In the genomic region with DNA sequence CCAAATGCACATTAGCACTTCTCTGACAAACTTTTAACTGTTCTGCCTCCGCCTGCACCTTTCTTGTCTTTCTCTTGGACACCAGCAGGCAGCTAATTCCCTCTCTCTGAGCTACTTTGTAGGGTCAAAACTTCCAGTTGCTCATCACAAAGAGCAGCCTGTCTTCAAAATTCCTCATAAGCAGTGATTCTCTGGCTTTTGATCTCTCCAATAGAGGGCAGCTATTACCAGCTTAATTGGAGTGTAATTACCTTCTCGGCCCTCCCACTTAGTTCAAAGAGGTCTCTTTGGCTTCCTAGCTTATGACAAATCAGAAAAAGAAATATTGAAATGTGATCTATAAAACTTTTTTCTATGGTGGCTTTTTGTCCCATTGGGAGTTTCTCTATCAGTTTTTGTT, we compare ENCODE assay signal across 9 cellular contexts. TPM values are rescaled to one million over a fixed set of nuclear protein-coding genes. Genes with fewer than 3 reads are reported as not detected.
DNase-seq lines count a peak whose midpoint lies in the region; ATAC-seq, FAIRE-seq and TF ChIP-seq lines count a peak whose summit lies in the region.
"Had no signal": no experiment of that assay in that cellular context is flagged by ENCODE, and none has a peak within 500 bp of the region (broad histone marks: within the 10 kb centered on the region; RNA-seq: fewer than 3 reads in every experiment).

No MANE protein-coding gene starts in this region.

- no peaks in the 10 kb centered on the region for H3K9me2 ChIP-seq in SK-N-SH

- H4K20me1 ChIP-seq in SK-N-SH (ENCODE audit: insufficient read depth): no peaks in the 10 kb centered on the region

- H2AFZ ChIP-seq in SK-N-SH (ENCODE audit: low read depth): no peak overlapping the region; the same call in 1 of the 2 replicates

- POLR2A ChIA-PET in SK-N-SH (lab: Yijun Ruan, JAX): no interaction called here

- H3K27ac Mint-ChIP-seq in natural killer cell: no peak overlapping the region
- peak overlapping the region in 1 of 2 donors; percentile 44 for H3K27ac Mint-ChIP-seq in natural killer cell treated with Interleukin-12 subunit alpha and Interleukin-12 subunit beta and Interleukin-15 and Interleukin-18, amount 100 ng/mL, for 72 hours

- H3K36me3 Mint-ChIP-seq in natural killer cell: no peaks in the 10 kb centered on the region
- no peaks in the 10 kb centered on the region for H3K36me3 Mint-ChIP-seq in natural killer cell treated with Interleukin-12 subunit alpha and Interleukin-12 subunit beta and Interleukin-15 and Interleukin-18, amount 100 ng/mL, for 72 hours

- DNase-seq in natural killer cell (no peak), SK-N-SH (no peak), GM03348 (ENCODE audit: low spot score) (no peak), GM19239 (ENCODE audit: insufficient read length, low spot score) (no peak), amniotic stem cell (lab: John Stamatoyannopoulos, UW) (no peak)
- DNase-seq in natural killer cell treated with Interleukin-12 subunit alpha and Interleukin-12 subunit beta and Interleukin-15 and Interleukin-18, amount 100 ng/mL, for 72 hours (ENCODE audit: low spot score): no peak

- H3K4me1 Mint-ChIP-seq in natural killer cell: peaks cover 0 to 8% of the 10 kb centered on the region in 2 donors
- H3K4me1 Mint-ChIP-seq in natural killer cell treated with Interleukin-12 subunit alpha and Interleukin-12 subunit beta and Interleukin-15 and Interleukin-18, amount 100 ng/mL, for 72 hours (ENCODE audit: low read depth in 2 of 2): peaks cover 8 to 32% of the 10 kb centered on the region in 2 donors

- WGBS in SK-N-SH (ENCODE audit: low lambda C conversion rate): 89% methylated on average over 2 of the region's 2 CpGs
- WGBS in gastroesophageal sphincter (ENCODE audit: low coverage in 1 of 2), 2 donors: 62 to 65% methylated on average over 2 of the region's 2 CpGs

- H3K27me3 ChIP-seq in SK-N-SH (ENCODE audit: insufficient read depth) (no peaks in the 10 kb centered on the region), gastroesophageal sphincter (no peaks in the 10 kb centered on the region)
- H3K27me3 ChIP-seq: SJCRH30 had no signal

- H3K9me3 ChIP-seq in SK-N-SH: no peaks in the 10 kb centered on the region
- no peaks in the 10 kb centered on the region for H3K9me3 ChIP-seq in gastroesophageal sphincter
- H3K9me3 ChIP-seq: SJCRH30 had no signal

- CTCF ChIA-PET in SK-N-SH (lab: Yijun Ruan, JAX): interaction anchor here (1.0 to 3.6 kb wide), 2 partner anchors 102 to 813 kb away, joined by 3 to 14 read pairs; no protein-coding TSS in a partner anchor

- no peak overlapping the region for H3K4me3 Mint-ChIP-seq in natural killer cell
- no peak overlapping the region for H3K4me3 Mint-ChIP-seq in natural killer cell treated with Interleukin-12 subunit alpha and Interleukin-12 subunit beta and Interleukin-15 and Interleukin-18, amount 100 ng/mL, for 72 hours

- TF ChIP-seq CTCF in natural killer cell (IDR thresholded peaks at IDR 0.05): peak; percentile 21
- peak; percentile 39; the same call in 1 of the 2 replicates for TF ChIP-seq CTCF in SK-N-SH (IDR thresholded peaks at IDR 0.05)
- peak; percentile 14 to 53 (median 36) for TF ChIP-seq CTCF in gastroesophageal sphincter (IDR thresholded peaks at IDR 0.05)

- peaks cover 3 to 10% of the 10 kb centered on the region in 2 donors for H3K27me3 Mint-ChIP-seq in natural killer cell (ENCODE audit: low read depth in 2 of 2)
- peaks cover 0 to 10% of the 10 kb centered on the region in 2 donors for H3K27me3 Mint-ChIP-seq in natural killer cell treated with Interleukin-12 subunit alpha and Interleukin-12 subunit beta and Interleukin-15 and Interleukin-18, amount 100 ng/mL, for 72 hours

- TF ChIP-seq POLR2A in gastroesophageal sphincter (IDR thresholded peaks at IDR 0.05): no peak

- H3K36me3 ChIP-seq in SK-N-SH (replicated peaks in 1 of 2; ENCODE audit: control insufficient read depth in 1 of 2, insufficient read depth in 2 of 2, low read length in 1 of 2) (no peaks in the 10 kb centered on the region), gastroesophageal sphincter (no peaks in the 10 kb centered on the region)
- H3K36me3 ChIP-seq: SJCRH30 had no signal

- no peaks in the 10 kb centered on the region for H3K79me2 ChIP-seq in SK-N-SH (ENCODE audit: insufficient read depth)

- H3F3A ChIP-seq in SK-N-SH (replicated peaks; ENCODE audit: insufficient read depth): peaks cover 6% of the 10 kb centered on the region

- no peaks in the 10 kb centered on the region for H3K9me3 Mint-ChIP-seq in natural killer cell
- no peaks in the 10 kb centered on the region for H3K9me3 Mint-ChIP-seq in natural killer cell treated with Interleukin-12 subunit alpha and Interleukin-12 subunit beta and Interleukin-15 and Interleukin-18, amount 100 ng/mL, for 72 hours

- peak; percentile 46 for TF ChIP-seq RAD21 in SK-N-SH (IDR thresholded peaks at IDR 0.05; ENCODE audit: low read length)

- H3K27ac ChIP-seq in SK-N-SH (ENCODE audit: low read depth in 2 of 2, low read length in 1 of 2): no peak overlapping the region
- H3K27ac ChIP-seq in gastroesophageal sphincter: no peak overlapping the region
- H3K27ac ChIP-seq: SJCRH30 had no signal

- H3K4me3 ChIP-seq in SK-N-SH (ENCODE audit: low read depth in 2 of 2, low read length in 1 of 2): no peak overlapping the region
- no peak overlapping the region for H3K4me3 ChIP-seq in gastroesophageal sphincter
- H3K4me3 ChIP-seq: SJCRH30 had no signal

- TF ChIP-seq EP300 in SK-N-SH (IDR thresholded peaks at IDR 0.05; ENCODE audit: borderline replicate concordance in 1 of 2, low read depth in 1 of 2, low read length in 1 of 2): no peak
- no peak for TF ChIP-seq EP300 in gastroesophageal sphincter (IDR thresholded peaks at IDR 0.05)

- peaks cover 0 to 18% of the 10 kb centered on the region in 2 experiments; a peak in 1 of 4 replicates for H3K4me1 ChIP-seq in SK-N-SH (ENCODE audit: control insufficient read depth in 1 of 2, insufficient read depth in 2 of 2, low read depth in 1 of 2, low read length in 1 of 2)
- no peaks in the 10 kb centered on the region for H3K4me1 ChIP-seq in gastroesophageal sphincter

- intact Hi-C loops in natural killer cell (cut with micrococcal nuclease): loop anchor here (1.0 kb wide), 1 partner anchor 102 kb away; no protein-coding TSS in a partner anchor

- H3K9ac ChIP-seq in SK-N-SH: no peak overlapping the region

- FAIRE-seq in GM19239 (lab: Jason Lieb, UNC): no peak

- H3K4me2 ChIP-seq in SK-N-SH: no peak overlapping the region

- ATAC-seq in natural killer cell: peak in 2 of 3 donors; percentile 60 to 77
- ATAC-seq in natural killer cell treated with Interleukin-12 subunit alpha and Interleukin-12 subunit beta and Interleukin-15 and Interleukin-18, amount 100 ng/mL, for 72 hours: no peak
- no peak for ATAC-seq in gastroesophageal sphincter
- ATAC-seq in HG03097 (IDR thresholded peaks at IDR 0.05; ENCODE audit: low FRiP score, unreplicated experiment): no peak

TF ChIP-seq in SK-N-SH, 30 proteins besides CTCF, POLR2A, EP300 and RAD21:
- no peak for TF ChIP-seq ELF1 (IDR thresholded peaks at IDR 0.05)
- TF ChIP-seq, protein P1, sequence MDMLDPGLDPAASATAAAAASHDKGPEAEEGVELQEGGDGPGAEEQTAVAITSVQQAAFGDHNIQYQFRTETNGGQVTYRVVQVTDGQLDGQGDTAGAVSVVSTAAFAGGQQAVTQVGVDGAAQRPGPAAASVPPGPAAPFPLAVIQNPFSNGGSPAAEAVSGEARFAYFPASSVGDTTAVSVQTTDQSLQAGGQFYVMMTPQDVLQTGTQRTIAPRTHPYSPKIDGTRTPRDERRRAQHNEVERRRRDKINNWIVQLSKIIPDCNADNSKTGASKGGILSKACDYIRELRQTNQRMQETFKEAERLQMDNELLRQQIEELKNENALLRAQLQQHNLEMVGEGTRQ (IDR thresholded peaks at IDR 0.05; ENCODE audit: borderline replicate concordance, low read depth, low read length): no peak
- TF ChIP-seq MEF2A (IDR thresholded peaks at IDR 0.05; ENCODE audit: borderline replicate concordance, low read depth): no peak
- TF ChIP-seq NFIC (IDR thresholded peaks at IDR 0.05; ENCODE audit: borderline replicate concordance): no peak
- no peak for TF ChIP-seq TAF1 (IDR thresholded peaks at IDR 0.05; ENCODE audit: borderline replicate concordance, low read depth, low read length)
- no peak for TF ChIP-seq CHD2 (IDR thresholded peaks at IDR 0.05; ENCODE audit: low read length, partially characterized antibody)
- TF ChIP-seq FOXM1 (IDR thresholded peaks at IDR 0.05; ENCODE audit: low read depth): no peak
- no peak for TF ChIP-seq GATA2 (CRISPR knock-in tag; IDR thresholded peaks at IDR 0.05)
- no peak for TF ChIP-seq RFX5 (IDR thresholded peaks at IDR 0.05; ENCODE audit: low read length)

RNA-seq across cellular contexts. Expression of a gene that starts 43.6 kb away (rescaled TPM):
- total RNA-seq in natural killer cell: 100 to 1,000 TPM in 1 of 3 donors, 10 to 100 TPM in 2; 85.6 to 101 (median 92.6) TPM
- total RNA-seq in natural killer cell treated with Interleukin-12 subunit alpha and Interleukin-12 subunit beta and Interleukin-15 and Interleukin-18, amount 100 ng/mL, for 72 hours: 10 to 100 TPM; 94.7 to 94.8 TPM
- 62.9 and 80.7 TPM in 2 replicates for polyA plus RNA-seq in SK-N-SH (2012; rRNA removed)
- polyA plus RNA-seq in SK-N-SH (2012; cell fraction: cytosol; rRNA removed): 83.6 and 90.2 TPM in 2 replicates
- polyA plus RNA-seq in SK-N-SH (2012; cell fraction: nucleus; rRNA removed): 22.5 and 50.3 TPM in 2 replicates
- 10 to 100 TPM; 64.3 to 96.5 (median 80.7) TPM for total RNA-seq in gastroesophageal sphincter

Comparison
In these comparisons a context has a peak if more than half of its experiments do, and no peak if none do; other contexts are left out.
1. ATAC-seq: peak in natural killer cell (2 of 3); none in natural killer cell treated with Interleukin-12 subunit alpha and Interleukin-12 subunit beta and Interleukin-15 and Interleukin-18, amount 100 ng/mL, for 72 hours (0 of 2), gastroesophageal sphincter (single experiment) and HG03097 (single experiment).
2. Peak in every context shown above with its lines, with median percentiles within 50 percentile points of each other: CTCF ChIP-seq.